Comparison of ENCODE assay signal across 28 cellular contexts in genomic region chr4:31235961-31236360, GRCh38.
DNase-seq lines count a peak whose midpoint lies in the region; ATAC-seq and TF ChIP-seq lines count a peak whose summit lies in the region.
"Had no signal": no experiment of that assay in that cellular context is flagged by ENCODE, and none has a peak within 500 bp of the region (broad histone marks: within the 10 kb centered on the region; RNA-seq: fewer than 3 reads in every experiment).

No MANE protein-coding gene starts in this region.

- H3K4me1 ChIP-seq in adipocyte (ENCODE audit: control insufficient read depth, insufficient read depth, low read length) (peaks cover 17% of the 10 kb centered on the region), neuron (ENCODE audit: insufficient read depth, low read length) (peaks cover 24% of the 10 kb centered on the region)
- H3K4me1 ChIP-seq: BLaER1, SJCRH30, thyroid gland, vagina had no signal

- H3K36me3 ChIP-seq in adipocyte (ENCODE audit: control insufficient read depth, insufficient read depth, low read length, severe bottlenecking) = no peaks in the 10 kb centered on the region
- no peaks in the 10 kb centered on the region for H3K36me3 ChIP-seq in neuron (ENCODE audit: insufficient read depth, low read length)
- H3K36me3 ChIP-seq: BLaER1, neutrophil, SJCRH30, stomach, thyroid gland, vagina had no signal

- H3K4me3 ChIP-seq in adipocyte (ENCODE audit: low read length) = peak overlapping the region; percentile 14
- H3K4me3 ChIP-seq in neuron (ENCODE audit: low read length) = peak overlapping the region; percentile 7
- H3K4me3 ChIP-seq in coronary artery = no peak overlapping the region
- H3K4me3 ChIP-seq: BLaER1, SJCRH30, stomach, thyroid gland, vagina had no signal

- no peaks in the 10 kb centered on the region for H3K27me3 ChIP-seq in adipocyte (replicated peaks; ENCODE audit: control insufficient read depth, insufficient read depth, low read length)
- no peaks in the 10 kb centered on the region for H3K27me3 ChIP-seq in neuron (ENCODE audit: insufficient read depth, low read length)
- H3K27me3 ChIP-seq: BLaER1, neutrophil, SJCRH30, stomach, thyroid gland, vagina had no signal

- no peak for ATAC-seq in HG02973 (IDR thresholded peaks at IDR 0.05; ENCODE audit: unreplicated experiment)
- ATAC-seq: left lobe of liver, sciatic nerve, T-cell had no signal

- DNase-seq in Ammon's horn (ENCODE audit: low spot score) (peak; percentile 17), NCI-H1436 treated with DMSO at 0.1 percent for 48 hours (lab: John Stamatoyannopoulos, UW) (peak; percentile 87), adipocyte (ENCODE audit: low read depth) (no peak), coronary artery (ENCODE audit: low spot score) (no peak), MV-4-11 (lab: John Stamatoyannopoulos, UW) (no peak)
- DNase-seq in activated CD4-positive, alpha-beta T cell treated with anti-CD3 and anti-CD28 coated beads for 48 hours = no peak
- DNase-seq: activated CD4-positive, alpha-beta T cell treated with anti-CD3 and anti-CD28 coated beads, Interleukin-2, amount 50 U/mL, for 1 hour; activated gamma-delta T cell; activated naive CD8-positive, alpha-beta T cell treated with anti-CD3 and anti-CD28 coated beads, Interleukin-2, amount 10 ng/mL, durations not matched to agents 7 days and 5 days; activated T-cell treated with anti-CD3 and anti-CD28 coated beads, Interleukin-2, amount 50 U/mL, for 24 hours; mesendoderm; NCI-H187 treated with DMSO at 0.1 percent for 48 hours; NCI-H345; NCI-H774; RPMI8226; stimulated activated CD4-positive, alpha-beta T cell treated with anti-CD3 and anti-CD28 coated beads, Interleukin-12 subunit alpha, Interleukin-12 subunit beta, amount 100 ng/mL, for 4 hours; stimulated activated CD4-positive, alpha-beta T cell treated with anti-CD3 and anti-CD28 coated beads, Interleukin-2, amount 100 ng/mL, for 48 hours; stomach; T-cell; thyroid gland had no signal

- no peak for TF ChIP-seq CTCF in coronary artery (IDR thresholded peaks at IDR 0.05)

- H2AFZ ChIP-seq in neuron (ENCODE audit: low read depth, low read length) = peak overlapping the region; percentile 34

- no peak overlapping the region for H3K9ac ChIP-seq in adipocyte (ENCODE audit: low read length)
- H3K9ac ChIP-seq: BLaER1 had no signal

- H3K27ac ChIP-seq in coronary artery = no peak overlapping the region
- H3K27ac ChIP-seq: BLaER1, neutrophil, SJCRH30, stomach, thyroid gland, vagina had no signal

- H3K9me3 ChIP-seq in adipocyte (ENCODE audit: control insufficient read depth, low read length) (peaks cover 2% of the 10 kb centered on the region), neuron (ENCODE audit: low read length) (no peaks in the 10 kb centered on the region)
- H3K9me3 ChIP-seq: BLaER1, neutrophil, SJCRH30, thyroid gland had no signal

Comparison
In these comparisons a context has a peak if more than half of its experiments do, and no peak if none do; other contexts are left out.
1. DNase-seq: peak in Ammon's horn (single experiment) and NCI-H1436 treated with DMSO at 0.1 percent for 48 hours (single experiment); none in adipocyte (single experiment), coronary artery (single experiment), activated CD4-positive, alpha-beta T cell treated with anti-CD3 and anti-CD28 coated beads for 48 hours (single experiment) and MV-4-11 (single experiment).